Comparison of ENCODE assay signal across 8 cellular contexts in genomic region chr14:35826218-35826951, GRCh38. TPM values are rescaled to one million over a fixed set of nuclear protein-coding genes. Genes with fewer than 3 reads are reported as not detected.
DNase-seq lines count a peak whose midpoint lies in the region; ATAC-seq lines count a peak whose summit lies in the region.

BRMS1L (plus strand) TSS chr14:35826338; CDS start chr14:35826517, 179 bp downstream.

- ATAC-seq in GM21360 (IDR thresholded peaks at IDR 0.05; ENCODE audit: unreplicated experiment) = peak; percentile 97

- peak; percentile 96 for DNase-seq in COLO829 (ENCODE audit: low spot score)
- DNase-seq in HT-29 (ENCODE audit: low spot score) = peak; percentile 95
- peak; percentile 98 for DNase-seq in NK-92 treated with Interleukin-12 subunit alpha and Interleukin-12 subunit beta, amount 100 ng/mL, for 24 hours (lab: John Stamatoyannopoulos, UW)
- DNase-seq in activated CD8-positive, alpha-beta memory T cell treated with anti-CD3 and anti-CD28 coated beads for 4 hours (ENCODE audit: low read depth in 2 of 2) = peak; percentile 91 to 94
- DNase-seq in effector CD8-positive, alpha-beta T cell (lab: John Stamatoyannopoulos, UW) = peak; percentile 96
- peak; percentile 99 for DNase-seq in lung microvascular endothelial cell (ENCODE audit: low read depth in 2 of 2)
- DNase-seq in stimulated activated CD4-positive, alpha-beta T cell treated with anti-CD3 and anti-CD28 coated beads, TNF-alpha, amount 100 ng/mL, for 4 hours (ENCODE audit: low read depth in 3 of 3) = peak; percentile 90 to 93 (median 92)

RNA-seq across cellular contexts. Expression of gene BRMS1L, which starts in this region (rescaled TPM):
- total RNA-seq in HT-29 (2014; rRNA removed; shearing (Covaris generic)) = 0.91 and 2.9 TPM in 2 replicates
- 3.7 and 4.0 TPM in 2 replicates for total RNA-seq in lung microvascular endothelial cell

Comparison
In these comparisons a context has a peak if more than half of its experiments do, and no peak if none do; other contexts are left out.
1. Peak in every context shown above with its lines: DNase-seq and ATAC-seq.